In genomic region chr1:182299728-182300581, GRCh38 we compare ENCODE assay signal across 9 cellular contexts.
A peak's percentile ranks its signal among the peaks of the same experiment; 100 is the strongest.
DNase-seq lines count a peak whose midpoint lies in the region; ATAC-seq, FAIRE-seq and TF ChIP-seq lines count a peak whose summit lies in the region.
"Had no signal": no experiment of that assay in that cellular context is flagged by ENCODE, and none has a peak within 500 bp of the region (broad histone marks: within the 10 kb centered on the region; RNA-seq: fewer than 3 reads in every experiment).

No MANE protein-coding gene starts in this region.

- TF ChIP-seq CTCF in keratinocyte (optimal IDR thresholded peaks at IDR 0.05 in 1 of 3, IDR thresholded peaks at IDR 0.05 in 1 of 3, conservative IDR thresholded peaks at IDR 0.05 in 1 of 3; ENCODE audit: extremely low read depth in 1 of 3, insufficient read depth in 2 of 3, low read length in 3 of 3): no peak

- peaks cover 2% of the 10 kb centered on the region for H3K4me1 ChIP-seq in keratinocyte (ENCODE audit: control insufficient read depth, extremely low read depth, insufficient read depth, low read length)

- H3K4me3 ChIP-seq in keratinocyte (ENCODE audit: control insufficient read depth in 2 of 3, extremely low read depth in 1 of 3, insufficient read depth in 2 of 3, low read depth in 1 of 3, low read length in 3 of 3): no peak overlapping the region

- no peaks in the 10 kb centered on the region for H3K27me3 ChIP-seq in keratinocyte (ENCODE audit: control insufficient read depth, extremely low read depth, insufficient read depth, low read length)

- H3K4me1 Mint-ChIP-seq in activated T-helper 17 cell treated with anti-CD3 and anti-CD28 coated beads, Interleukin-2, amount 50 U/mL, for 72 hours: peaks cover 18% of the 10 kb centered on the region
- no peaks in the 10 kb centered on the region for H3K4me1 Mint-ChIP-seq in immature natural killer cell

- peak overlapping the region; percentile 27 for H3K4me3 Mint-ChIP-seq in activated T-helper 17 cell treated with anti-CD3 and anti-CD28 coated beads, Interleukin-2, amount 50 U/mL, for 72 hours
- no peak overlapping the region for H3K4me3 Mint-ChIP-seq in immature natural killer cell

- H3K9me1 ChIP-seq in keratinocyte (ENCODE audit: control insufficient read depth, extremely low read depth, insufficient read depth, low read length): no peaks in the 10 kb centered on the region

- no peaks in the 10 kb centered on the region for H3K79me2 ChIP-seq in keratinocyte (ENCODE audit: control insufficient read depth, insufficient read depth, low read length)

- H3K36me3 ChIP-seq in keratinocyte (ENCODE audit: control insufficient read depth in 2 of 2, extremely low read depth in 1 of 2, insufficient read depth in 2 of 2, low read length in 2 of 2): no peaks in the 10 kb centered on the region

- H3K9me3 ChIP-seq in keratinocyte (ENCODE audit: control insufficient read depth, low read depth, low read length): no peaks in the 10 kb centered on the region

- no peaks in the 10 kb centered on the region for H4K20me1 ChIP-seq in keratinocyte (ENCODE audit: control insufficient read depth, extremely low read depth, insufficient read depth, low read length)

- H3K9me3 Mint-ChIP-seq in activated T-helper 17 cell treated with anti-CD3 and anti-CD28 coated beads, Interleukin-2, amount 50 U/mL, for 72 hours: no peaks in the 10 kb centered on the region
- H3K9me3 Mint-ChIP-seq in immature natural killer cell: no peaks in the 10 kb centered on the region

- no peak overlapping the region for H3K9ac ChIP-seq in keratinocyte (ENCODE audit: control insufficient read depth, extremely low read depth, insufficient read depth, low read length)

- H3K27me3 Mint-ChIP-seq in activated T-helper 17 cell treated with anti-CD3 and anti-CD28 coated beads, Interleukin-2, amount 50 U/mL, for 72 hours: no peaks in the 10 kb centered on the region
- H3K27me3 Mint-ChIP-seq in immature natural killer cell (ENCODE audit: low read depth in 3 of 3): peaks cover 3 to 8% (median 7%) of the 10 kb centered on the region in 3 donors

- H3K27ac ChIP-seq in keratinocyte (ENCODE audit: control insufficient read depth, insufficient read depth, low read length): no peak overlapping the region

- FAIRE-seq in keratinocyte (lab: Jason Lieb, UNC): peak; percentile 39

- no peak overlapping the region for H3K4me2 ChIP-seq in keratinocyte (ENCODE audit: control insufficient read depth, extremely low read depth, insufficient read depth, low read depth, low read length)

- H3K36me3 Mint-ChIP-seq in activated T-helper 17 cell treated with anti-CD3 and anti-CD28 coated beads, Interleukin-2, amount 50 U/mL, for 72 hours (ENCODE audit: low read depth): peaks cover 5% of the 10 kb centered on the region
- H3K36me3 Mint-ChIP-seq in immature natural killer cell: no peaks in the 10 kb centered on the region

- dilution Hi-C loops in keratinocyte (cut with MboI; ENCODE audit: extremely low pct_ligation_motif_present, low sequenced_read_pairs): no loop called here

- H3K27ac Mint-ChIP-seq in activated T-helper 17 cell treated with anti-CD3 and anti-CD28 coated beads, Interleukin-2, amount 50 U/mL, for 72 hours: peak overlapping the region; percentile 76
- H3K27ac Mint-ChIP-seq in immature natural killer cell: no peak overlapping the region

- no peak for ATAC-seq in activated T-helper 17 cell treated with anti-CD3 and anti-CD28 coated beads, Interleukin-2, amount 50 U/mL, for 72 hours (replicated peaks)

- DNase-seq in AG08396 (ENCODE audit: low spot score): peak; percentile 14
- peak; percentile 10 for DNase-seq in HPDE6-E6E7 (ENCODE audit: extremely low spot score)
- no peak for DNase-seq in keratinocyte (ENCODE audit: low read depth, low spot score)
- no peak for DNase-seq in NCI-H187 treated with DMSO at 0.1 percent for 48 hours (lab: John Stamatoyannopoulos, UW)
- no peak for DNase-seq in LoVo (ENCODE audit: low spot score)
- DNase-seq in NCI-H1105 (lab: John Stamatoyannopoulos, UW): no peak
- DNase-seq in immature natural killer cell: no peak
- DNase-seq: SW 1271 had no signal

- H2AFZ ChIP-seq in keratinocyte (ENCODE audit: control insufficient read depth, low read length): no peak overlapping the region

Comparison
In these comparisons a context has a peak if more than half of its experiments do, and no peak if none do; other contexts are left out.
1. DNase-seq: peak in AG08396 (single experiment) and HPDE6-E6E7 (single experiment); none in keratinocyte (single experiment), NCI-H187 treated with DMSO at 0.1 percent for 48 hours (single experiment), LoVo (single experiment), NCI-H1105 (single experiment) and immature natural killer cell (0 of 3).